Comparison of ENCODE assay signal across 19 cellular contexts in genomic region chr14:40944521-40944920, GRCh38.
DNase-seq lines count a peak whose midpoint lies in the region; ATAC-seq, FAIRE-seq and TF ChIP-seq lines count a peak whose summit lies in the region.
"Had no signal": no experiment of that assay in that cellular context is flagged by ENCODE, and none has a peak within 500 bp of the region (broad histone marks: within the 10 kb centered on the region; RNA-seq: fewer than 3 reads in every experiment).

No MANE protein-coding gene starts in this region.

- H2BK5ac ChIP-seq in H1 (ENCODE audit: low read depth, low read length): no peak overlapping the region

- in situ Hi-C loops in HepG2 (cut with HindIII; ENCODE audit: extremely low pct_ligation_motif_present, low pct_unique_long_range_greater_than_20kb): no loop called here

- no peaks in the 10 kb centered on the region for H3K79me1 ChIP-seq in H1 (ENCODE audit: low read depth, low read length)

- no peak overlapping the region for H3K23ac ChIP-seq in H1 (ENCODE audit: insufficient read length)

- no peak overlapping the region for H2BK20ac ChIP-seq in H1 (ENCODE audit: low read length)

- H3K9me3 ChIP-seq in HepG2 (ENCODE audit: low read length) (peaks cover 49% of the 10 kb centered on the region), right lobe of liver (no peaks in the 10 kb centered on the region), H1 (ENCODE audit: insufficient read depth in 2 of 2, low read depth in 1 of 2, low read length in 1 of 2) (no peaks in the 10 kb centered on the region), SK-N-SH (no peaks in the 10 kb centered on the region)
- H3K9me3 ChIP-seq: BLaER1 treated with 17β-estradiol and CSF1 and Interleukin-3, amounts not matched to agents 10 nM and 100 nM; Caco-2 had no signal

- H3K18ac ChIP-seq in H1 (ENCODE audit: extremely low read depth, low read length): no peak overlapping the region

- CTCF ChIA-PET in HepG2 (lab: Yijun Ruan, JAX; ENCODE audit: low intra/inter-chr PET ratio, low total read pairs): no interaction called here
- CTCF ChIA-PET in H1 (lab: Charles Lee; ENCODE audit: partially characterized antibody): no interaction called here
- CTCF ChIA-PET in SK-N-SH (lab: Yijun Ruan, JAX): no interaction called here

- H3K4me2 ChIP-seq in HepG2 (ENCODE audit: low read depth, low read length) (no peak overlapping the region), H1 (ENCODE audit: insufficient read depth in 1 of 2, low read depth in 2 of 2, low read length in 2 of 2) (no peak overlapping the region), SK-N-SH (no peak overlapping the region)
- H3K4me2 ChIP-seq: BLaER1 treated with 17β-estradiol and CSF1 and Interleukin-3, amounts not matched to agents 10 nM and 100 nM had no signal

- H2AFZ ChIP-seq in HepG2 (ENCODE audit: low read length) (no peak overlapping the region), H1 (ENCODE audit: low read length) (no peak overlapping the region), SK-N-SH (ENCODE audit: low read depth) (no peak overlapping the region)

- BruUV-seq in HepG2 (replicated peaks; lab: Mats Ljungman, UMichigan): no TSS peak

- ATAC-seq in HepG2 (no peak), right lobe of liver (no peak)
- ATAC-seq: CD8-positive, alpha-beta T cell had no signal

- no peak overlapping the region for H2BK12ac ChIP-seq in H1 (ENCODE audit: low read depth, low read length)

- TF ChIP-seq CTCF in HepG2 (CRISPR knock-in tag; IDR thresholded peaks at IDR 0.05): no peak
- no peak for TF ChIP-seq CTCF in right lobe of liver (IDR thresholded peaks at IDR 0.05)
- no peak for TF ChIP-seq CTCF in H1 (IDR thresholded peaks at IDR 0.05; ENCODE audit: control extremely low read depth in 1 of 3, insufficient read depth in 1 of 3, low read depth in 1 of 3, low read length in 3 of 3)
- TF ChIP-seq CTCF in SK-N-SH (IDR thresholded peaks at IDR 0.05): no peak

- TF ChIP-seq RAD21 in HepG2 (CRISPR knock-in tag; IDR thresholded peaks at IDR 0.05) (no peak), H1 (IDR thresholded peaks at IDR 0.05 in 1 of 2, conservative IDR thresholded peaks at IDR 0.05 in 1 of 2; ENCODE audit: low read depth in 2 of 2, low read length in 2 of 2) (no peak), SK-N-SH (IDR thresholded peaks at IDR 0.05; ENCODE audit: low read length) (no peak)

- H3K27ac ChIP-seq in HepG2 (ENCODE audit: extremely low read length, insufficient read depth, low read length): no peak overlapping the region
- H3K27ac ChIP-seq in right lobe of liver: no peak overlapping the region
- H3K27ac ChIP-seq in H1 (ENCODE audit: low read depth, low read length): no peak overlapping the region
- no peak overlapping the region for H3K27ac ChIP-seq in SK-N-SH (ENCODE audit: low read depth in 2 of 2, low read length in 1 of 2)
- H3K27ac ChIP-seq: BLaER1 treated with 17β-estradiol and CSF1 and Interleukin-3, amounts not matched to agents 10 nM and 100 nM; C4-2B had no signal

- H2BK120ac ChIP-seq in H1 (replicated peaks; ENCODE audit: low read depth, low read length): no peak overlapping the region

- no peaks in the 10 kb centered on the region for H3K27me3 ChIP-seq in HepG2 (ENCODE audit: control insufficient read depth in 1 of 2, insufficient read depth in 2 of 2, low read length in 2 of 2)
- H3K27me3 ChIP-seq in right lobe of liver: no peaks in the 10 kb centered on the region
- no peaks in the 10 kb centered on the region; the same call in 1 of the 2 replicates for H3K27me3 ChIP-seq in H7 (ENCODE audit: control insufficient read depth, insufficient read depth, low read length)
- no peaks in the 10 kb centered on the region for H3K27me3 ChIP-seq in H1 (replicated peaks in 1 of 4; ENCODE audit: control insufficient read depth in 3 of 4, extremely low read depth in 1 of 4, insufficient read depth in 3 of 4, low read length in 3 of 4)
- no peaks in the 10 kb centered on the region for H3K27me3 ChIP-seq in SK-N-SH (ENCODE audit: insufficient read depth)
- H3K27me3 ChIP-seq: BLaER1 treated with 17β-estradiol and CSF1 and Interleukin-3, amounts not matched to agents 10 nM and 100 nM had no signal

- FAIRE-seq in HepG2 (lab: Jason Lieb, UNC): no peak
- FAIRE-seq in H1 (lab: Jason Lieb, UNC): no peak
- FAIRE-seq in GM19239 (lab: Jason Lieb, UNC): no peak
- FAIRE-seq: GM12891 had no signal

- no peaks in the 10 kb centered on the region for H3F3A ChIP-seq in SK-N-SH (replicated peaks; ENCODE audit: insufficient read depth)

- H3K23me2 ChIP-seq in H1 (ENCODE audit: low read depth, low read length): no peaks in the 10 kb centered on the region

- H3K9me2 ChIP-seq in SK-N-SH: no peaks in the 10 kb centered on the region

- WGBS in HepG2 (ENCODE audit: low lambda C conversion rate): 2% methylated on average over 3 of the region's 3 CpGs
- WGBS in right lobe of liver (ENCODE audit: insufficient coverage, low coverage, low lambda C conversion rate, missing lambda C conversion rate): 38% methylated on average over 3 of the region's 3 CpGs
- 29% methylated on average over 3 of the region's 3 CpGs; no CpG with 5 or more reads in 1 of the 2 experiments for WGBS in H1 (ENCODE audit: extremely low coverage in 1 of 2, insufficient coverage in 1 of 2, insufficient read length in 1 of 2, insufficient replicate concordance in 2 of 2, low coverage in 1 of 2, low lambda C conversion rate in 2 of 2, missing lambda C conversion rate in 1 of 2), 2 experiments
- WGBS in SK-N-SH (ENCODE audit: low lambda C conversion rate): 7% methylated on average over 3 of the region's 3 CpGs

- H3K79me2 ChIP-seq in HepG2 (ENCODE audit: insufficient read depth, low read length) (no peaks in the 10 kb centered on the region), H1 (ENCODE audit: control insufficient read depth in 1 of 2, insufficient read depth in 2 of 2, low read length in 2 of 2) (no peaks in the 10 kb centered on the region), SK-N-SH (ENCODE audit: insufficient read depth) (no peaks in the 10 kb centered on the region)

- TF ChIP-seq EP300 in HepG2 (IDR thresholded peaks at IDR 0.05; ENCODE audit: low read depth in 2 of 2, low read length in 2 of 2) (no peak), HepG2 (CRISPR knock-in tag; IDR thresholded peaks at IDR 0.05; ENCODE audit: borderline replicate concordance) (no peak), H1 (IDR thresholded peaks at IDR 0.05; ENCODE audit: borderline replicate concordance in 1 of 2, low read depth in 2 of 2, low read length in 2 of 2) (no peak), SK-N-SH (IDR thresholded peaks at IDR 0.05; ENCODE audit: borderline replicate concordance in 1 of 2, low read depth in 1 of 2, low read length in 1 of 2) (no peak)

- no peak overlapping the region for H2AK5ac ChIP-seq in H1 (ENCODE audit: low read depth, low read length)

- H3K4me1 ChIP-seq in HepG2 (ENCODE audit: insufficient read depth, low read length) (no peaks in the 10 kb centered on the region), right lobe of liver (no peaks in the 10 kb centered on the region), H1 (replicated peaks in 1 of 4; ENCODE audit: control insufficient read depth in 3 of 4, insufficient read depth in 4 of 4, low read length in 3 of 4) (no peaks in the 10 kb centered on the region; a peak in 1 of 7 replicates), SK-N-SH (ENCODE audit: control insufficient read depth in 1 of 2, insufficient read depth in 2 of 2, low read depth in 1 of 2, low read length in 1 of 2) (no peaks in the 10 kb centered on the region)
- H3K4me1 ChIP-seq: BLaER1 treated with 17β-estradiol and CSF1 and Interleukin-3, amounts not matched to agents 10 nM and 100 nM; Caco-2 had no signal

- H4K8ac ChIP-seq in H1 (ENCODE audit: extremely low read depth, insufficient read depth, low read length): no peak overlapping the region

- H4K20me1 ChIP-seq in HepG2 (ENCODE audit: insufficient read depth, low read length) (no peaks in the 10 kb centered on the region), H1 (replicated peaks in 1 of 2; ENCODE audit: control insufficient read depth in 1 of 2, insufficient read depth in 2 of 2, low read length in 2 of 2) (no peaks in the 10 kb centered on the region), SK-N-SH (ENCODE audit: insufficient read depth) (no peaks in the 10 kb centered on the region)
- H4K20me1 ChIP-seq: BLaER1 treated with 17β-estradiol and CSF1 and Interleukin-3, amounts not matched to agents 10 nM and 100 nM had no signal

- no peak overlapping the region for H3K14ac ChIP-seq in H1 (ENCODE audit: insufficient read length)

- no peak overlapping the region for H4K91ac ChIP-seq in H1 (replicated peaks; ENCODE audit: insufficient read length, low read length)

- DNase-seq in HepG2 (ENCODE audit: low spot score) (no peak), right lobe of liver (no peak), H7 (peak; percentile 3), H1 (ENCODE audit: low read depth in 1 of 2, low spot score in 2 of 2) (no peak), SK-N-SH (no peak), AG08396 (ENCODE audit: low spot score) (no peak), GM19239 (ENCODE audit: insufficient read length, low spot score) (no peak)
- DNase-seq: 8988T; ACHN; AML-193; Caco-2; Calu3; CD4-positive, alpha-beta T cell; CD8-positive, alpha-beta T cell; DMS79 treated with DMSO at 0.1 percent for 48 hours; GF-D8 had no signal

- no peak overlapping the region for H2BK15ac ChIP-seq in H1 (ENCODE audit: low read length)

- H4K5ac ChIP-seq in H1 (ENCODE audit: insufficient read length, low read depth, low read length): no peak overlapping the region

- H3K56ac ChIP-seq in H1 (replicated peaks; ENCODE audit: insufficient read length, low read depth, low read length): no peak overlapping the region

- no peaks in the 10 kb centered on the region for H3K36me3 ChIP-seq in HepG2 (replicated peaks in 1 of 2; ENCODE audit: control insufficient read depth in 1 of 2, insufficient read depth in 2 of 2, low read length in 2 of 2)
- no peaks in the 10 kb centered on the region for H3K36me3 ChIP-seq in right lobe of liver
- H3K36me3 ChIP-seq in H7 (replicated peaks; ENCODE audit: control insufficient read depth, insufficient read depth, low read length): no peaks in the 10 kb centered on the region
- no peaks in the 10 kb centered on the region for H3K36me3 ChIP-seq in H1 (ENCODE audit: control insufficient read depth in 2 of 4, insufficient read depth in 4 of 4, low read length in 3 of 4)
- no peaks in the 10 kb centered on the region for H3K36me3 ChIP-seq in SK-N-SH (replicated peaks in 1 of 2; ENCODE audit: control insufficient read depth in 1 of 2, insufficient read depth in 2 of 2, low read length in 1 of 2)
- H3K36me3 ChIP-seq: BLaER1 treated with 17β-estradiol and CSF1 and Interleukin-3, amounts not matched to agents 10 nM and 100 nM had no signal

- POLR2A ChIA-PET in HepG2 (lab: Yijun Ruan, JAX): no interaction called here
- POLR2A ChIA-PET in H1 (lab: Charles Lee; ENCODE audit: partially characterized antibody): no interaction called here
- POLR2A ChIA-PET in SK-N-SH (lab: Yijun Ruan, JAX): no interaction called here

- TF ChIP-seq POLR2A in HepG2 (IDR thresholded peaks at IDR 0.05; ENCODE audit: insufficient read depth in 1 of 2, low read depth in 2 of 2, low read length in 2 of 2) (no peak), right lobe of liver (IDR thresholded peaks at IDR 0.05) (no peak), H1 (IDR thresholded peaks at IDR 0.05; ENCODE audit: control extremely low read depth in 1 of 2, low read depth in 2 of 2, low read length in 2 of 2) (no peak)

- H3K4me3 ChIP-seq in HepG2 (replicated peaks in 1 of 3; ENCODE audit: insufficient read depth in 1 of 3, low read depth in 2 of 3, low read length in 3 of 3) (no peak overlapping the region), right lobe of liver (no peak overlapping the region), H7 (ENCODE audit: insufficient read depth, low read depth, low read length) (no peak overlapping the region), H1 (ENCODE audit: extremely low read depth in 1 of 4, insufficient read depth in 2 of 4, low read depth in 3 of 4, low read length in 4 of 4) (no peak overlapping the region), SK-N-SH (ENCODE audit: low read depth in 2 of 2, low read length in 1 of 2) (no peak overlapping the region)
- H3K4me3 ChIP-seq: BLaER1 treated with 17β-estradiol and CSF1 and Interleukin-3, amounts not matched to agents 10 nM and 100 nM had no signal

- H3K4ac ChIP-seq in H1 (replicated peaks; ENCODE audit: insufficient read length, low read depth, low read length): no peak overlapping the region

- intact Hi-C loops in HepG2 (cut with micrococcal nuclease; ENCODE audit: unreplicated experiment) (no loop called here), right lobe of liver (cut with DNase I) (no loop called here)

- no peak overlapping the region for H3K9ac ChIP-seq in HepG2 (ENCODE audit: insufficient read depth, low read depth, low read length)
- H3K9ac ChIP-seq in H1 (replicated peaks in 1 of 4; ENCODE audit: extremely low read depth in 1 of 4, low read depth in 3 of 4, low read length in 3 of 4): no peak overlapping the region
- H3K9ac ChIP-seq in SK-N-SH: no peak overlapping the region
- H3K9ac ChIP-seq: BLaER1 treated with 17β-estradiol and CSF1 and Interleukin-3, amounts not matched to agents 10 nM and 100 nM had no signal
